Comparison of ENCODE assay signal across 8 cellular contexts in genomic region chr5:88659529-88660325, GRCh38.
DNase-seq lines count a peak whose midpoint lies in the region; ATAC-seq and TF ChIP-seq lines count a peak whose summit lies in the region.

No MANE protein-coding gene starts in this region.

- intact Hi-C loops in IMR-90 (cut with micrococcal nuclease): loop anchor here (5.0 kb wide), 1 partner anchor 397 kb away; no protein-coding TSS in a partner anchor

- H3K4me3 ChIP-seq in IMR-90 (ENCODE audit: insufficient read depth, low read depth, low read length): no peak overlapping the region

- no peaks in the 10 kb centered on the region for H3K79me1 ChIP-seq in IMR-90 (ENCODE audit: low read depth in 1 of 2, low read length in 2 of 2)

- no peak overlapping the region for H3K4ac ChIP-seq in IMR-90 (ENCODE audit: low read depth, low read length)

- H2AK5ac ChIP-seq in IMR-90 (ENCODE audit: low read depth, low read length): no peak overlapping the region

- H3K56ac ChIP-seq in IMR-90 (ENCODE audit: extremely low read depth, insufficient read depth, low read length): no peak overlapping the region

- H4K5ac ChIP-seq in IMR-90 (ENCODE audit: low read depth, low read length): no peak overlapping the region

- CTCF ChIA-PET in IMR-90 (lab: Yijun Ruan, JAX): interaction anchor here (1.0 to 1.1 kb wide), 2 partner anchors 17 to 20 kb away, joined by 3 to 4 read pairs; no protein-coding TSS in a partner anchor
- CTCF ChIA-PET in HEK293T (lab: Yijun Ruan, JAX): interaction anchor here (1.3 kb wide), 1 partner anchor 10 kb away, joined by 5 read pairs; no protein-coding TSS in a partner anchor

- DNase-seq in G401 (ENCODE audit: low spot score) (peak; percentile 89), IMR-90 (no peak), hypothalamus (lab: John Stamatoyannopoulos, UW) (peak in 32 of 51 donors; percentile 15 to 84 (median 54)), foreskin keratinocyte (no peak), HEK293T (ENCODE audit: extremely low spot score) (no peak)
- DNase-seq in activated CD8-positive, alpha-beta memory T cell treated with anti-CD3 and anti-CD28 coated beads, Interleukin-2, amount 50 U/mL, for 4 hours: no peak
- DNase-seq in stimulated activated CD4-positive, alpha-beta T cell treated with anti-CD3 and anti-CD28 coated beads, Interleukin-4, amount 100 ng/mL, for 4 hours: no peak

- POLR2A ChIA-PET in IMR-90 (lab: Charles Lee; ENCODE audit: unreplicated experiment) (no interaction called here), HEK293T (lab: Yijun Ruan, JAX) (interaction anchor here (1.1 to 3.5 kb wide), 8 partner anchors 10 to 152 kb away, joined by 3 to 68 read pairs (median 6); no protein-coding TSS in a partner anchor)

- no peak overlapping the region for H4K91ac ChIP-seq in IMR-90 (ENCODE audit: insufficient read depth, low read depth, low read length)

- TF ChIP-seq POLR2A in IMR-90 (IDR thresholded peaks at IDR 0.05; ENCODE audit: low read depth, low read length): no peak

- no peak overlapping the region for H2BK120ac ChIP-seq in IMR-90 (ENCODE audit: low read depth, low read length)

- H3K9ac ChIP-seq in IMR-90 (ENCODE audit: low read depth, low read length): no peak overlapping the region

- H3K18ac ChIP-seq in IMR-90 (ENCODE audit: low read depth, low read length): no peak overlapping the region

- H3K27ac ChIP-seq in IMR-90 (ENCODE audit: insufficient read depth, low read length) (no peak overlapping the region), foreskin keratinocyte (no peak overlapping the region)

- BruUV-seq in IMR-90 (replicated peaks; lab: Mats Ljungman, UMichigan): no TSS peak

- H2BK15ac ChIP-seq in IMR-90 (ENCODE audit: low read depth, low read length): no peak overlapping the region

- TF ChIP-seq CTCF in IMR-90 (conservative IDR thresholded peaks at IDR 0.05; ENCODE audit: low read depth, low read length): no peak
- no peak for TF ChIP-seq CTCF in foreskin keratinocyte (conservative IDR thresholded peaks at IDR 0.05)

- H4K8ac ChIP-seq in IMR-90 (ENCODE audit: low read depth in 2 of 2, low read length in 2 of 2): no peak overlapping the region

- peak overlapping the region; percentile 31; the same call in 1 of the 2 replicates for H3K4me2 ChIP-seq in IMR-90 (ENCODE audit: low read depth, low read length)

- peaks cover 31% of the 10 kb centered on the region for H3K27me3 ChIP-seq in IMR-90 (ENCODE audit: control insufficient read depth, insufficient read depth, low read length)
- H3K27me3 ChIP-seq in foreskin keratinocyte: peaks cover 92% of the 10 kb centered on the region

- ATAC-seq in GM21390 (IDR thresholded peaks at IDR 0.05; ENCODE audit: unreplicated experiment) (peak; percentile 55), IMR-90 (ENCODE audit: low read depth) (no peak), foreskin keratinocyte (no peak)

- H2AK9ac ChIP-seq in IMR-90 (replicated peaks; ENCODE audit: low read depth, low read length, poor library complexity): no peak overlapping the region

- H3K23ac ChIP-seq in IMR-90 (ENCODE audit: low read depth, low read length): no peak overlapping the region

- no peak overlapping the region for H3K14ac ChIP-seq in IMR-90 (replicated peaks; ENCODE audit: low read depth, low read length)

- no peaks in the 10 kb centered on the region for H3K9me3 ChIP-seq in IMR-90 (ENCODE audit: control insufficient read depth, insufficient read depth, low read length)

- WGBS in IMR-90 (ENCODE audit: extremely low coverage in 2 of 2, insufficient read length in 1 of 2), 2 experiments: 14% methylated on average over 12 of the region's 32 CpGs; no CpG with 5 or more reads in 1 of the 2 experiments

- H2AFZ ChIP-seq in IMR-90 (replicated peaks; ENCODE audit: low read length, poor library complexity): peak overlapping the region; percentile 65

- H3K36me3 ChIP-seq in IMR-90 (ENCODE audit: control insufficient read depth, insufficient read depth, low read length): no peaks in the 10 kb centered on the region

- dilution Hi-C loops in IMR-90 (cut with HindIII; ENCODE audit: low sequenced_read_pairs, unreplicated experiment): no loop called here

- no peak overlapping the region for H2BK5ac ChIP-seq in IMR-90 (ENCODE audit: low read depth, low read length, poor library complexity, severe bottlenecking)

- H2BK20ac ChIP-seq in IMR-90 (ENCODE audit: low read depth, low read length): no peak overlapping the region

- no peak for TF ChIP-seq RAD21 in IMR-90 (IDR thresholded peaks at IDR 0.05; ENCODE audit: low read length)

- H3K9me1 ChIP-seq in IMR-90 (ENCODE audit: insufficient read depth, low read length): no peaks in the 10 kb centered on the region

- in situ Hi-C loops in G401 (cut with HindIII; ENCODE audit: low sequenced_read_pairs): no loop called here
- in situ Hi-C loops in IMR-90 (cut with MboI; ENCODE audit: low sequenced_read_pairs): no loop called here

- H3K4me1 ChIP-seq in IMR-90 (ENCODE audit: control insufficient read depth, insufficient read depth, low read length): peaks cover 2% of the 10 kb centered on the region; the same call in 1 of the 2 replicates
- H3K4me1 ChIP-seq in foreskin keratinocyte: no peaks in the 10 kb centered on the region

- H4K20me1 ChIP-seq in IMR-90 (ENCODE audit: insufficient read depth, low read length): no peaks in the 10 kb centered on the region

TF ChIP-seq in IMR-90, 13 proteins besides CTCF, POLR2A, EP300 and RAD21:
- TF ChIP-seq CHD1 (IDR thresholded peaks at IDR 0.05; ENCODE audit: low read depth, low read length) (no peak), BHLHE40 (IDR thresholded peaks at IDR 0.05; ENCODE audit: low read depth, low read length) (no peak), RCOR1 (IDR thresholded peaks at IDR 0.05; ENCODE audit: insufficient replicate concordance, low read length) (no peak), MAFK (IDR thresholded peaks at IDR 0.05; ENCODE audit: low read depth, low read length) (no peak), SMC3 (IDR thresholded peaks at IDR 0.05; ENCODE audit: low read depth, low read length) (no peak), FOS (IDR thresholded peaks at IDR 0.05; ENCODE audit: low read depth, low read length) (no peak)

TF ChIP-seq in HEK293T, 16 proteins besides CTCF, POLR2A, EP300 and RAD21:
- no peak for TF ChIP-seq ELF4 (IDR thresholded peaks at IDR 0.05)
- no peak for TF ChIP-seq ARNT (IDR thresholded peaks at IDR 0.05)
- TF ChIP-seq L3MBTL2 (conservative IDR thresholded peaks at IDR 0.05): no peak
- no peak for TF ChIP-seq FOXK2 (IDR thresholded peaks at IDR 0.05)
- no peak for TF ChIP-seq FOXM1 (IDR thresholded peaks at IDR 0.05; ENCODE audit: borderline replicate concordance)
- no peak for TF ChIP-seq SUZ12 (IDR thresholded peaks at IDR 0.05)
- TF ChIP-seq PKNOX1 (IDR thresholded peaks at IDR 0.05): no peak
- TF ChIP-seq HDGF (IDR thresholded peaks at IDR 0.05; ENCODE audit: borderline replicate concordance): no peak
- TF ChIP-seq SP1 (IDR thresholded peaks at IDR 0.05): no peak
TF ChIP-seq in HEK293T: peak in this region for 0.

Comparison
In these comparisons a context has a peak if more than half of its experiments do, and no peak if none do; other contexts are left out.
1. DNase-seq: peak in G401 (single experiment) and hypothalamus (32 of 51); none in IMR-90 (single experiment), activated CD8-positive, alpha-beta memory T cell treated with anti-CD3 and anti-CD28 coated beads, Interleukin-2, amount 50 U/mL, for 4 hours (single experiment), foreskin keratinocyte (0 of 2), stimulated activated CD4-positive, alpha-beta T cell treated with anti-CD3 and anti-CD28 coated beads, Interleukin-4, amount 100 ng/mL, for 4 hours (0 of 2) and HEK293T (single experiment).